In genomic region chr5:54007822-54008777, GRCh38 we compare ENCODE assay signal across 1 cellular context.
A peak's percentile ranks its signal among the peaks of the same experiment; 100 is the strongest.
TF ChIP-seq lines count a peak whose summit lies in the region.

No MANE protein-coding gene starts in this region.

TF ChIP-seq in HepG2, 621 proteins besides CTCF, POLR2A, EP300 and RAD21 (continued from another document and continues in another):
- TF ChIP-seq ZNF235 (CRISPR knock-in tag; IDR thresholded peaks at IDR 0.05; ENCODE audit: borderline replicate concordance) (no peak), CBX5 (CRISPR knock-in tag; IDR thresholded peaks at IDR 0.05; ENCODE audit: borderline replicate concordance) (no peak), ZNF414 (CRISPR knock-in tag; IDR thresholded peaks at IDR 0.05) (no peak), REPIN1 (CRISPR knock-in tag; IDR thresholded peaks at IDR 0.05; ENCODE audit: borderline replicate concordance, low read depth) (no peak), ZNF225 (CRISPR knock-in tag; IDR thresholded peaks at IDR 0.05) (no peak), TAF15 (IDR thresholded peaks at IDR 0.05; ENCODE audit: low read depth, low read length, poor library complexity, severe bottlenecking) (no peak), ZNF121 (CRISPR knock-in tag; IDR thresholded peaks at IDR 0.05) (no peak), NFATC3 (CRISPR knock-in tag; IDR thresholded peaks at IDR 0.05) (no peak), CREBL2 (CRISPR knock-in tag; IDR thresholded peaks at IDR 0.05; ENCODE audit: borderline replicate concordance) (no peak), ZFP90 (CRISPR knock-in tag; IDR thresholded peaks at IDR 0.05; ENCODE audit: borderline replicate concordance) (no peak), ZNF816 (CRISPR knock-in tag; IDR thresholded peaks at IDR 0.05; ENCODE audit: borderline replicate concordance) (peak; percentile 36; the same call in 1 of the 2 replicates), BCL6 (CRISPR knock-in tag; IDR thresholded peaks at IDR 0.05) (peak; percentile 75), ZNF660 (CRISPR knock-in tag; IDR thresholded peaks at IDR 0.05; ENCODE audit: borderline replicate concordance, low read depth) (no peak), RARG (CRISPR knock-in tag; IDR thresholded peaks at IDR 0.05; ENCODE audit: low read depth) (no peak), NR0B2 (CRISPR knock-in tag; IDR thresholded peaks at IDR 0.05) (no peak), KAT8 (CRISPR knock-in tag; IDR thresholded peaks at IDR 0.05) (peak; percentile 44; the same call in 1 of the 2 replicates), NFYC (CRISPR knock-in tag; IDR thresholded peaks at IDR 0.05) (no peak), SALL2 (CRISPR knock-in tag; IDR thresholded peaks at IDR 0.05) (no peak), SALL1 (CRISPR knock-in tag; IDR thresholded peaks at IDR 0.05) (peak; percentile 79; the same call in 1 of the 2 replicates), ZNF30 (CRISPR knock-in tag; IDR thresholded peaks at IDR 0.05) (no peak), CEBPG (CRISPR knock-in tag; IDR thresholded peaks at IDR 0.05) (peak; percentile 82), ZNF446 (CRISPR knock-in tag; IDR thresholded peaks at IDR 0.05) (no peak), SRSF4 (IDR thresholded peaks at IDR 0.05; ENCODE audit: low read depth, low read length, poor library complexity, severe bottlenecking) (no peak), FOXJ3 (CRISPR knock-in tag; IDR thresholded peaks at IDR 0.05; ENCODE audit: borderline replicate concordance) (peak; percentile 45; the same call in 1 of the 2 replicates), SAP130 (CRISPR knock-in tag; IDR thresholded peaks at IDR 0.05; ENCODE audit: low read depth) (peak; percentile 48), ZNF768 (CRISPR knock-in tag; IDR thresholded peaks at IDR 0.05) (no peak), RXRB (CRISPR knock-in tag; IDR thresholded peaks at IDR 0.05; ENCODE audit: borderline replicate concordance) (peak; percentile 72; the same call in 1 of the 2 replicates), NR2F6 (IDR thresholded peaks at IDR 0.05) (peak; percentile 52; the same call in 1 of the 2 replicates), NR2F6 (CRISPR knock-in tag; IDR thresholded peaks at IDR 0.05) (peak; percentile 64), ARNT2 (CRISPR knock-in tag; IDR thresholded peaks at IDR 0.05; ENCODE audit: low read depth) (no peak), ZNF512 (CRISPR knock-in tag; IDR thresholded peaks at IDR 0.05) (no peak), ZFP37 (CRISPR knock-in tag; IDR thresholded peaks at IDR 0.05; ENCODE audit: borderline replicate concordance) (no peak), HNF4A (CRISPR knock-in tag; IDR thresholded peaks at IDR 0.05) (peak; percentile 68), NFYB (CRISPR knock-in tag; IDR thresholded peaks at IDR 0.05) (no peak), PCBP2 (optimal IDR thresholded peaks at IDR 0.05; ENCODE audit: low read depth, low read length, poor library complexity, severe bottlenecking) (no peak), CCDC6 (CRISPR knock-in tag; IDR thresholded peaks at IDR 0.05) (no peak), ZNF639 (CRISPR knock-in tag; conservative IDR thresholded peaks at IDR 0.05) (no peak), TP53 (CRISPR knock-in tag; conservative IDR thresholded peaks at IDR 0.05) (no peak), U2AF2 (IDR thresholded peaks at IDR 0.05; ENCODE audit: low read depth, low read length) (no peak), ZEB1 (IDR thresholded peaks at IDR 0.05; ENCODE audit: insufficient replicate concordance, low read depth) (no peak), KLF13 (CRISPR knock-in tag; IDR thresholded peaks at IDR 0.05) (no peak), MIER3 (CRISPR knock-in tag; IDR thresholded peaks at IDR 0.05; ENCODE audit: borderline replicate concordance) (no peak), MBD4 (IDR thresholded peaks at IDR 0.05; ENCODE audit: borderline replicate concordance, low read length) (no peak), SMARCC2 (IDR thresholded peaks at IDR 0.05) (no peak), PPARG (CRISPR knock-in tag; conservative IDR thresholded peaks at IDR 0.05) (no peak), ZFP82 (CRISPR knock-in tag; IDR thresholded peaks at IDR 0.05; ENCODE audit: borderline replicate concordance) (0 out of 2 replicates have a peak, but pooled peaks have one; percentile 35), MEF2D (CRISPR knock-in tag; IDR thresholded peaks at IDR 0.05) (no peak), ZNF124 (CRISPR knock-in tag; IDR thresholded peaks at IDR 0.05) (0 out of 2 replicates have a peak, but pooled peaks have one; percentile 49), NR2F2 (IDR thresholded peaks at IDR 0.05; ENCODE audit: borderline replicate concordance, low read depth) (peak; percentile 73; the same call in 1 of the 2 replicates), GFI1 (CRISPR knock-in tag; IDR thresholded peaks at IDR 0.05; ENCODE audit: borderline replicate concordance) (peak; percentile 27; the same call in 1 of the 2 replicates), MXI1 (IDR thresholded peaks at IDR 0.05; ENCODE audit: borderline replicate concordance, low read depth, low read length) (no peak), FOXA1 (IDR thresholded peaks at IDR 0.05) (peak; percentile 81), FOXA1 (CRISPR knock-in tag; IDR thresholded peaks at IDR 0.05) (peak; percentile 95)
- TF ChIP-seq, protein P1, sequence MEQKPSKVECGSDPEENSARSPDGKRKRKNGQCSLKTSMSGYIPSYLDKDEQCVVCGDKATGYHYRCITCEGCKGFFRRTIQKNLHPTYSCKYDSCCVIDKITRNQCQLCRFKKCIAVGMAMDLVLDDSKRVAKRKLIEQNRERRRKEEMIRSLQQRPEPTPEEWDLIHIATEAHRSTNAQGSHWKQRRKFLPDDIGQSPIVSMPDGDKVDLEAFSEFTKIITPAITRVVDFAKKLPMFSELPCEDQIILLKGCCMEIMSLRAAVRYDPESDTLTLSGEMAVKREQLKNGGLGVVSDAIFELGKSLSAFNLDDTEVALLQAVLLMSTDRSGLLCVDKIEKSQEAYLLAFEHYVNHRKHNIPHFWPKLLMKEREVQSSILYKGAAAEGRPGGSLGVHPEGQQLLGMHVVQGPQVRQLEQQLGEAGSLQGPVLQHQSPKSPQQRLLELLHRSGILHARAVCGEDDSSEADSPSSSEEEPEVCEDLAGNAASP (CRISPR knock-in tag; IDR thresholded peaks at IDR 0.05; ENCODE audit: borderline replicate concordance), result no peak
- TF ChIP-seq, protein P2, sequence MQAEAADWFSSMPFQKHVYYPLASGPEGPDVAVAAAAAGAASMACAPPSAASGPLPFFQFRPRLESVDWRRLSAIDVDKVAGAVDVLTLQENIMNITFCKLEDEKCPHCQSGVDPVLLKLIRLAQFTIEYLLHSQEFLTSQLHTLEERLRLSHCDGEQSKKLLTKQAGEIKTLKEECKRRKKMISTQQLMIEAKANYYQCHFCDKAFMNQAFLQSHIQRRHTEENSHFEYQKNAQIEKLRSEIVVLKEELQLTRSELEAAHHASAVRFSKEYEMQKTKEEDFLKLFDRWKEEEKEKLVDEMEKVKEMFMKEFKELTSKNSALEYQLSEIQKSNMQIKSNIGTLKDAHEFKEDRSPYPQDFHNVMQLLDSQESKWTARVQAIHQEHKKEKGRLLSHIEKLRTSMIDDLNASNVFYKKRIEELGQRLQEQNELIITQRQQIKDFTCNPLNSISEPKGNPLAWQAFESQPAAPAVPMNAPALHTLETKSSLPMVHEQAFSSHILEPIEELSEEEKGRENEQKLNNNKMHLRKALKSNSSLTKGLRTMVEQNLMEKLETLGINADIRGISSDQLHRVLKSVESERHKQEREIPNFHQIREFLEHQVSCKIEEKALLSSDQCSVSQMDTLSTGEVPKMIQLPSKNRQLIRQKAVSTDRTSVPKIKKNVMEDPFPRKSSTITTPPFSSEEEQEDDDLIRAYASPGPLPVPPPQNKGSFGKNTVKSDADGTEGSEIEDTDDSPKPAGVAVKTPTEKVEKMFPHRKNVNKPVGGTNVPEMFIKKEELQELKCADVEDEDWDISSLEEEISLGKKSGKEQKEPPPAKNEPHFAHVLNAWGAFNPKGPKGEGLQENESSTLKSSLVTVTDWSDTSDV (CRISPR knock-in tag; IDR thresholded peaks at IDR 0.05), result no peak
- TF ChIP-seq, protein P3, sequence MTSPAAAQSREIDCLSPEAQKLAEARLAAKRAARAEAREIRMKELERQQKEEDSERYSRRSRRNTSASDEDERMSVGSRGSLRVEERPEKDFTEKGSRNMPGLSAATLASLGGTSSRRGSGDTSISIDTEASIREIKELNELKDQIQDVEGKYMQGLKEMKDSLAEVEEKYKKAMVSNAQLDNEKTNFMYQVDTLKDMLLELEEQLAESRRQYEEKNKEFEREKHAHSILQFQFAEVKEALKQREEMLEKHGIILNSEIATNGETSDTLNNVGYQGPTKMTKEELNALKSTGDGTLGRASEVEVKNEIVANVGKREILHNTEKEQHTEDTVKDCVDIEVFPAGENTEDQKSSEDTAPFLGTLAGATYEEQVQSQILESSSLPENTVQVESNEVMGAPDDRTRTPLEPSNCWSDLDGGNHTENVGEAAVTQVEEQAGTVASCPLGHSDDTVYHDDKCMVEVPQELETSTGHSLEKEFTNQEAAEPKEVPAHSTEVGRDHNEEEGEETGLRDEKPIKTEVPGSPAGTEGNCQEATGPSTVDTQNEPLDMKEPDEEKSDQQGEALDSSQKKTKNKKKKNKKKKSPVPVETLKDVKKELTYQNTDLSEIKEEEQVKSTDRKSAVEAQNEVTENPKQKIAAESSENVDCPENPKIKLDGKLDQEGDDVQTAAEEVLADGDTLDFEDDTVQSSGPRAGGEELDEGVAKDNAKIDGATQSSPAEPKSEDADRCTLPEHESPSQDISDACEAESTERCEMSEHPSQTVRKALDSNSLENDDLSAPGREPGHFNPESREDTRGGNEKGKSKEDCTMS (CRISPR knock-in tag; conservative IDR thresholded peaks at IDR 0.05), result no peak
- TF ChIP-seq, protein P4, sequence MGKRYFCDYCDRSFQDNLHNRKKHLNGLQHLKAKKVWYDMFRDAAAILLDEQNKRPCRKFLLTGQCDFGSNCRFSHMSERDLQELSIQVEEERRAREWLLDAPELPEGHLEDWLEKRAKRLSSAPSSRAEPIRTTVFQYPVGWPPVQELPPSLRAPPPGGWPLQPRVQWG (CRISPR knock-in tag; IDR thresholded peaks at IDR 0.05; ENCODE audit: borderline replicate concordance, low read depth), result no peak
